In genomic region chr1:156643266-156644092, GRCh38 we compare ENCODE assay signal across 14 cellular contexts. TPM values are rescaled to one million over a fixed set of nuclear protein-coding genes. Genes with fewer than 3 reads are reported as not detected.
DNase-seq lines count a peak whose midpoint lies in the region; ATAC-seq, FAIRE-seq and TF ChIP-seq lines count a peak whose summit lies in the region.
"Had no signal": no experiment of that assay in that cellular context is flagged by ENCODE, and none has a peak within 500 bp of the region (broad histone marks: within the 10 kb centered on the region; RNA-seq: fewer than 3 reads in every experiment).

No MANE protein-coding gene starts in this region.

- no peak overlapping the region for H3K27ac Mint-ChIP-seq in CD4-positive, CD25-positive, alpha-beta regulatory T cell
- H3K27ac Mint-ChIP-seq in CD14-positive monocyte, result peak overlapping the region in 1 of 7 donors; percentile 41

- peaks cover 21% of the 10 kb centered on the region for H3K4me1 ChIP-seq in CD4-positive, CD25-positive, alpha-beta regulatory T cell (ENCODE audit: control insufficient read depth, insufficient read depth, low read length, poor library complexity, severe bottlenecking)
- H3K4me1 ChIP-seq: Caco-2, foreskin keratinocyte had no signal

- peaks cover 49% of the 10 kb centered on the region for H3K27me3 ChIP-seq in CD4-positive, CD25-positive, alpha-beta regulatory T cell (ENCODE audit: control insufficient read depth, insufficient read depth, low read length)

- H3K36me3 Mint-ChIP-seq in CD4-positive, CD25-positive, alpha-beta regulatory T cell, result peaks cover 4% of the 10 kb centered on the region
- H3K36me3 Mint-ChIP-seq in CD14-positive monocyte, result peaks cover 3 to 4% of the 10 kb centered on the region in 2 donors

- peaks cover 0 to 1% (median 0%) of the 10 kb centered on the region in 7 donors for H3K9me3 Mint-ChIP-seq in CD4-positive, CD25-positive, alpha-beta regulatory T cell
- peaks cover 0 to 12% (median 3%) of the 10 kb centered on the region in 7 donors for H3K9me3 Mint-ChIP-seq in CD14-positive monocyte

- H3K27ac ChIP-seq in CD4-positive, CD25-positive, alpha-beta regulatory T cell (ENCODE audit: insufficient read depth, low read length, poor library complexity, severe bottlenecking), result no peak overlapping the region
- H3K27ac ChIP-seq: cardiac muscle cell, foreskin keratinocyte, KMS-11, VCaP had no signal

- H3K9me3 ChIP-seq in CD4-positive, CD25-positive, alpha-beta regulatory T cell (ENCODE audit: control insufficient read depth in 2 of 2, low read length in 2 of 2), result no peaks in the 10 kb centered on the region
- H3K9me3 ChIP-seq: Caco-2 had no signal

- no peak for FAIRE-seq in H54 (lab: Jason Lieb, UNC)

- TF ChIP-seq POLR2A in H54 (IDR thresholded peaks at IDR 0.05; ENCODE audit: low read depth, low read length), result no peak

- TF ChIP-seq CTCF in CD14-positive monocyte (IDR thresholded peaks at IDR 0.05), result no peak

- peak in 2 of 3 donors; percentile 17 to 57 for DNase-seq in CD4-positive, CD25-positive, alpha-beta regulatory T cell
- DNase-seq in RPMI8226, result peak; percentile 52
- peak; percentile 48 for DNase-seq in cerebellar cortex (ENCODE audit: low spot score)
- no peak for DNase-seq in CD14-positive monocyte (ENCODE audit: low spot score)
- DNase-seq in stimulated activated CD4-positive, alpha-beta T cell treated with anti-CD3 and anti-CD28 coated beads, Interleukin-4, amount 100 ng/mL, for 4 hours, result no peak
- no peak for DNase-seq in NCI-H82 (lab: John Stamatoyannopoulos, UW)
- no peak for DNase-seq in H54 (ENCODE audit: insufficient read length, low spot score)
- DNase-seq: Caco-2; foreskin keratinocyte; NK-92 treated with Interleukin-12 subunit alpha and Interleukin-12 subunit beta, amount 100 ng/mL, for 24 hours had no signal

- intact Hi-C loops in CD14-positive monocyte (cut with micrococcal nuclease), result no loop called here

- ATAC-seq in CD4-positive, CD25-positive, alpha-beta regulatory T cell (ENCODE audit: low read depth in 2 of 2), result peak; percentile 44 to 45
- peak; percentile 69 for ATAC-seq in GM19351 (IDR thresholded peaks at IDR 0.05; ENCODE audit: unreplicated experiment)
- ATAC-seq: foreskin keratinocyte had no signal

- no peak overlapping the region for H3K4me3 ChIP-seq in CD4-positive, CD25-positive, alpha-beta regulatory T cell (ENCODE audit: low read depth, low read length)

- H3K4me3 Mint-ChIP-seq in CD4-positive, CD25-positive, alpha-beta regulatory T cell, result no peak overlapping the region
- peak overlapping the region in 1 of 2 donors; percentile 72 for H3K4me3 Mint-ChIP-seq in CD14-positive monocyte

- H3K27me3 Mint-ChIP-seq in CD4-positive, CD25-positive, alpha-beta regulatory T cell, result peaks cover 84% of the 10 kb centered on the region
- peaks cover 89 to 99% (median 95%) of the 10 kb centered on the region in 3 donors for H3K27me3 Mint-ChIP-seq in CD14-positive monocyte (ENCODE audit: low read depth in 3 of 3)

- H3K4me1 Mint-ChIP-seq in CD4-positive, CD25-positive, alpha-beta regulatory T cell, result peaks cover 0 to 30% (median 16%) of the 10 kb centered on the region in 4 donors
- peaks cover 8% of the 10 kb centered on the region for H3K4me1 Mint-ChIP-seq in CD14-positive monocyte

- H3K36me3 ChIP-seq in CD4-positive, CD25-positive, alpha-beta regulatory T cell (ENCODE audit: control insufficient read depth, insufficient read depth, low read length), result no peaks in the 10 kb centered on the region
- H3K36me3 ChIP-seq: cardiac muscle cell had no signal

RNA-seq across cellular contexts. Expression of gene BCAN, which starts 1.6 kb away (rescaled TPM):
- not detected for total RNA-seq in CD4-positive, CD25-positive, alpha-beta regulatory T cell
- polyA plus RNA-seq in CD4-positive, CD25-positive, alpha-beta regulatory T cell, result not detected
- not detected for polyA plus RNA-seq in CD14-positive monocyte
- total RNA-seq: Caco-2, foreskin keratinocyte had no signal
- polyA plus RNA-seq: foreskin keratinocyte had no signal

RNA-seq across cellular contexts. Expression of gene HAPLN2, which starts 24.3 kb away (rescaled TPM):
- total RNA-seq in CD4-positive, CD25-positive, alpha-beta regulatory T cell, result not detected
- not detected for polyA plus RNA-seq in CD4-positive, CD25-positive, alpha-beta regulatory T cell
- polyA plus RNA-seq in CD14-positive monocyte, result not detected
- total RNA-seq: Caco-2, foreskin keratinocyte had no signal
- polyA plus RNA-seq: foreskin keratinocyte had no signal

RNA-seq across cellular contexts. Expression of gene NES, which starts 33.7 kb away (rescaled TPM):
- total RNA-seq in CD4-positive, CD25-positive, alpha-beta regulatory T cell, result 0.10 TPM
- polyA plus RNA-seq in CD4-positive, CD25-positive, alpha-beta regulatory T cell, result not detected
- polyA plus RNA-seq in CD14-positive monocyte, result not detected

RNA-seq across cellular contexts. Expression of gene GPATCH4, which starts 42.2 kb away (rescaled TPM):
- 27.5 TPM for total RNA-seq in CD4-positive, CD25-positive, alpha-beta regulatory T cell
- 10 to 100 TPM; 20.2 to 34.6 (median 27.6) TPM for polyA plus RNA-seq in CD4-positive, CD25-positive, alpha-beta regulatory T cell
- 1 to 10 TPM; 2.6 to 5.3 TPM for polyA plus RNA-seq in CD14-positive monocyte

RNA-seq across cellular contexts. Expression of gene NAXE, which starts 51.9 kb away (rescaled TPM):
- 29.2 TPM for total RNA-seq in CD4-positive, CD25-positive, alpha-beta regulatory T cell
- polyA plus RNA-seq in CD4-positive, CD25-positive, alpha-beta regulatory T cell, result 100 to 1,000 TPM in 1 of 4 donors, 10 to 100 TPM in 3; 87.3 to 102 (median 92.2) TPM
- polyA plus RNA-seq in CD14-positive monocyte, result 10 to 100 TPM; 54.9 to 81.7 TPM

Comparison
In these comparisons a context has a peak if more than half of its experiments do, and no peak if none do; other contexts are left out.
1. DNase-seq: peak in CD4-positive, CD25-positive, alpha-beta regulatory T cell (2 of 3), RPMI8226 (single experiment) and cerebellar cortex (single experiment); none in CD14-positive monocyte (single experiment), stimulated activated CD4-positive, alpha-beta T cell treated with anti-CD3 and anti-CD28 coated beads, Interleukin-4, amount 100 ng/mL, for 4 hours (0 of 2), NCI-H82 (single experiment) and H54 (single experiment).